In the genomic region with DNA sequence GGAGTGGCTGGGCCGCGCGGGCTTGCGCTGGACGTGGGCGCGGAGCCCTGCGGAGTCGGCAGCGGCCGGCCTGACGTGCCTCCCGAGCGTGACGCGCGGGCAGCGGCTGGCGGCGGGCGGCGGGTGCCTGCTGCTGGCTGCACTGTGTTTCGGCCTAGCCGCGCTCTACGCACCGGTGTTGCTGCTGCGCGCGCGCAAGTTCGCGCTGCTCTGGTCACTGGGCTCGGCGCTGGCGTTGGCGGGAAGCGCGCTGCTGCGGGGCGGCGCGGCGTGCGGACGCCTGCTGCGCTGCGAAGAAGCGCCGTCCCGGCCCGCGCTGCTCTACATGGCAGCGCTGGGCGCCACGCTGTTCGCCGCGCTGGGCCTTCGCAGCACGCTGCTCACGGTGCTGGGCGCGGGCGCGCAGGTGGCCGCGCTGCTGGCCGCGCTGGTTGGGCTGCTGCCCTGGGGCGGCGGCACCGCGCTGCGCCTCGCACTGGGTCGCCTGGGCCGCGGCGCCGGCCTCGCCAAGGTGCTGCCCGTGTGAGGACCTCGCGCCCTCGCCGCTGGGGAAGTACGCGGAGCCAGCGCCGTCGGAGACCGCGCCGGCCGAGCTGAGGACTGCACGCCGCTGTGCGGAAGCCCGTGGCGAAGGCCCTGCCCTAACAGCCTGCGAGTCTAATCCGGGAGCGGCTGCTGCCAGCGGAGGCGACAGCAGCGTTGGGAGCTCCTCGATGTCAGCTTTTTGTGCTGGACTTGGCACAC, we compare ENCODE assay signal across 8 cellular contexts. TPM values are rescaled to one million over a fixed set of nuclear protein-coding genes. Genes with fewer than 3 reads are reported as not detected.
DNase-seq lines count a peak whose midpoint lies in the region; ATAC-seq and TF ChIP-seq lines count a peak whose summit lies in the region.

No MANE protein-coding gene starts in this region.

- H3K9me3 Mint-ChIP-seq in endothelial cell (ENCODE audit: unreplicated experiment), result no peaks in the 10 kb centered on the region

- TF ChIP-seq CTCF in endothelial cell (IDR thresholded peaks at IDR 0.05; ENCODE audit: unreplicated experiment), result no peak

- peaks cover 17% of the 10 kb centered on the region for H3K36me3 Mint-ChIP-seq in endothelial cell (ENCODE audit: low read depth, unreplicated experiment)

- H3K27ac Mint-ChIP-seq in endothelial cell (ENCODE audit: unreplicated experiment), result peak overlapping the region; percentile 94

- ATAC-seq in GM19452 (IDR thresholded peaks at IDR 0.05; ENCODE audit: unreplicated experiment), result peak; percentile 49
- peak; percentile 43 for ATAC-seq in HG03571 (IDR thresholded peaks at IDR 0.05; ENCODE audit: unreplicated experiment)

- H3K27me3 Mint-ChIP-seq in endothelial cell (ENCODE audit: unreplicated experiment), result peaks cover 16% of the 10 kb centered on the region

- H3K4me1 Mint-ChIP-seq in endothelial cell (ENCODE audit: unreplicated experiment), result peaks cover 19% of the 10 kb centered on the region

- peak overlapping the region; percentile 89 for H3K4me3 Mint-ChIP-seq in endothelial cell (ENCODE audit: unreplicated experiment)

- DNase-seq in CMK (ENCODE audit: low read depth) (peak; percentile 36), NOMO-1 (lab: John Stamatoyannopoulos, UW; ENCODE audit: unreplicated experiment in 2 of 2) (peak; percentile 83 to 86), endothelial cell (ENCODE audit: low spot score) (peak; percentile 82), middle frontal gyrus (ENCODE audit: extremely low spot score, low spot score) (peak; percentile 25)
- peak; percentile 44 for DNase-seq in activated CD8-positive, alpha-beta memory T cell treated with anti-CD3 and anti-CD28 coated beads, Interleukin-2, amount 50 U/mL, for 1 hour (ENCODE audit: extremely low read depth)
- DNase-seq in stimulated activated CD8-positive, alpha-beta memory T cell treated with anti-CD3 and anti-CD28 coated beads, Interleukin-2, amount 100 ng/mL, for 48 hours (ENCODE audit: low read depth in 2 of 2), result peak; percentile 52 to 70

RNA-seq across cellular contexts. Expression of a gene that starts 0.5 kb away (rescaled TPM):
- 4.9 TPM for total RNA-seq in endothelial cell (ENCODE audit: unreplicated experiment)

RNA-seq across cellular contexts. Expression of a gene that starts 26.5 kb away (rescaled TPM):
- 3.8 TPM for total RNA-seq in endothelial cell (ENCODE audit: unreplicated experiment)

RNA-seq across cellular contexts. Expression of a gene that starts 55.9 kb away (rescaled TPM):
- total RNA-seq in endothelial cell (ENCODE audit: unreplicated experiment), result 0.15 TPM

Comparison
In these comparisons a context has a peak if more than half of its experiments do, and no peak if none do; other contexts are left out.
1. Peak in every context shown above with its lines: DNase-seq and ATAC-seq.
2. DNase-seq: peak in every context shown above with its lines; median percentile 84 in NOMO-1; 82 in endothelial cell; 61 in stimulated activated CD8-positive, alpha-beta memory T cell treated with anti-CD3 and anti-CD28 coated beads, Interleukin-2, amount 100 ng/mL, for 48 hours; 44 in activated CD8-positive, alpha-beta memory T cell treated with anti-CD3 and anti-CD28 coated beads, Interleukin-2, amount 50 U/mL, for 1 hour; 36 in CMK; 25 in middle frontal gyrus.